ENCODE assay signal across 8 cellular contexts in the genomic region with DNA sequence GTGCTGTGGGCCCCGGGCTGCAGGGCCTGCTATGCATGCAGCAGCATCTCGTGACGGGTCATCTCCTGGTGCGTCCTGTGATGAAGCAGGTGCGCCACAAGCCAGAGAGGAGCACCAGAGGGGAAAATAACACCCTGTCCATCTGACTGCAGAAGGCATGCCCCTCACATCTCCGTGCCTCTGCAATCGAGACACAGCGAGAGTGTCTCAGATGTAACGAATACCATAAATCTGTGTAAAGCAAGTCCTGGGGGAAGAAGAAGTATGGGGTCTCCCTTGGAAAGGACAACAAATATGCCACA.
A peak's percentile ranks its signal among the peaks of the same experiment; 100 is the strongest.
DNase-seq lines count a peak whose midpoint lies in the region; ATAC-seq and TF ChIP-seq lines count a peak whose summit lies in the region.

No MANE protein-coding gene starts in this region.

- H3K27me3 Mint-ChIP-seq in activated naive CD8-positive, alpha-beta T cell = no peaks in the 10 kb centered on the region

- H3K9me3 ChIP-seq in DOHH2 (ENCODE audit: control insufficient read depth, insufficient read depth, low read length) = peaks cover 2% of the 10 kb centered on the region; the same call in 1 of the 2 replicates
- H3K9me3 ChIP-seq in mucosa of rectum (ENCODE audit: control insufficient read depth in 2 of 2, low read length in 2 of 2) = no peaks in the 10 kb centered on the region

- no peaks in the 10 kb centered on the region for H3K79me2 ChIP-seq in DOHH2 (ENCODE audit: control insufficient read depth, low read length)

- no peak for DNase-seq in COLO829 (ENCODE audit: low spot score)
- no peak for DNase-seq in NCI-H1417 (lab: John Stamatoyannopoulos, UW)

- H3K27me3 ChIP-seq in DOHH2 (ENCODE audit: control insufficient read depth, low read length) = no peaks in the 10 kb centered on the region
- H3K27me3 ChIP-seq in mucosa of rectum (ENCODE audit: control insufficient read depth in 2 of 2, insufficient read depth in 2 of 2, low read length in 2 of 2) = no peaks in the 10 kb centered on the region

- peaks cover 6% of the 10 kb centered on the region; the same call in 1 of the 2 replicates for H3F3A ChIP-seq in DOHH2 (ENCODE audit: control insufficient read depth, insufficient read depth)

- H3K4me3 ChIP-seq in DOHH2 (ENCODE audit: low read length) (peak overlapping the region; percentile 82), mucosa of rectum (ENCODE audit: low read length in 2 of 2) (peak overlapping the region; percentile 33 to 60)

- H3K4me3 Mint-ChIP-seq in activated naive CD8-positive, alpha-beta T cell = peak overlapping the region; percentile 91

- H3K27ac ChIP-seq in 22Rv1 = peak overlapping the region; percentile 53
- H3K27ac ChIP-seq in DOHH2 (ENCODE audit: low read depth, low read length) = peak overlapping the region; percentile 85
- peak overlapping the region in 1 of 2 donors; percentile 65 for H3K27ac ChIP-seq in mucosa of rectum (ENCODE audit: low read depth in 2 of 2, low read length in 2 of 2)

- H3K4me1 ChIP-seq in DOHH2 (ENCODE audit: control insufficient read depth, low read length) = peaks cover 22% of the 10 kb centered on the region
- peaks cover 4 to 5% of the 10 kb centered on the region in 2 donors for H3K4me1 ChIP-seq in mucosa of rectum (ENCODE audit: control insufficient read depth in 2 of 2, insufficient read depth in 2 of 2, low read length in 2 of 2)

- no peak for TF ChIP-seq CTCF in 22Rv1 (IDR thresholded peaks at IDR 0.05)
- no peak for TF ChIP-seq CTCF in DOHH2 (IDR thresholded peaks at IDR 0.05; ENCODE audit: low read depth, low read length, poor library complexity, severe bottlenecking)

- no peaks in the 10 kb centered on the region for H3K9me3 Mint-ChIP-seq in activated naive CD8-positive, alpha-beta T cell (ENCODE audit: low read depth)

- peaks cover 36% of the 10 kb centered on the region for H3K4me1 Mint-ChIP-seq in activated naive CD8-positive, alpha-beta T cell (ENCODE audit: low read depth)

- no peak for ATAC-seq in HG02884 (IDR thresholded peaks at IDR 0.05; ENCODE audit: unreplicated experiment)
- no peak for ATAC-seq in HG02623 (IDR thresholded peaks at IDR 0.05; ENCODE audit: unreplicated experiment)

- H3K36me3 ChIP-seq in DOHH2 (ENCODE audit: control insufficient read depth, low read length) (no peaks in the 10 kb centered on the region), mucosa of rectum (ENCODE audit: control insufficient read depth in 2 of 2, insufficient read depth in 2 of 2, low read length in 2 of 2) (no peaks in the 10 kb centered on the region)

- peak overlapping the region; percentile 74 for H3K4me2 ChIP-seq in DOHH2 (ENCODE audit: low read length)

- peaks cover 8% of the 10 kb centered on the region for H3K36me3 Mint-ChIP-seq in activated naive CD8-positive, alpha-beta T cell

- H3K9ac ChIP-seq in mucosa of rectum (ENCODE audit: low read depth in 1 of 2, low read length in 2 of 2) = no peak overlapping the region

- H3K27ac Mint-ChIP-seq in activated naive CD8-positive, alpha-beta T cell = peak overlapping the region; percentile 98

- H4K20me1 ChIP-seq in DOHH2 (ENCODE audit: control insufficient read depth, insufficient read depth, low read depth, low read length) = no peaks in the 10 kb centered on the region

- H3K9me2 ChIP-seq in DOHH2 (replicated peaks; ENCODE audit: control insufficient read depth, low read length) = no peaks in the 10 kb centered on the region
